1 cellular context compared by ENCODE assay signal in genomic region chr1:89530690-89531089, GRCh38.
TF ChIP-seq lines count a peak whose summit lies in the region.

No MANE protein-coding gene starts in this region.

TF ChIP-seq in K562, 482 proteins besides CTCF, POLR2A, EP300 and RAD21:
- TF ChIP-seq ZNF263 (CRISPR knock-in tag; IDR thresholded peaks at IDR 0.05; ENCODE audit: borderline replicate concordance) (0 out of 2 replicates have a peak, but pooled peaks have one; percentile 52), ZNF77 (CRISPR knock-in tag; IDR thresholded peaks at IDR 0.05) (no peak)
